ENCODE assay signal across 23 cellular contexts in genomic region chr22:24007253-24008021, GRCh38. TPM values are rescaled to one million over a fixed set of nuclear protein-coding genes. Genes with fewer than 3 reads are reported as not detected.
DNase-seq lines count a peak whose midpoint lies in the region; FAIRE-seq and TF ChIP-seq lines count a peak whose summit lies in the region.
"Had no signal": no experiment of that assay in that cellular context is flagged by ENCODE, and none has a peak within 500 bp of the region (broad histone marks: within the 10 kb centered on the region; RNA-seq: fewer than 3 reads in every experiment).

No MANE protein-coding gene starts in this region.

- H3K4me3 Mint-ChIP-seq in neural progenitor cell, result no peak overlapping the region

- H3K4me1 ChIP-seq in mammary epithelial cell (ENCODE audit: insufficient read depth, low read length) (peaks cover 3% of the 10 kb centered on the region), neural progenitor cell (peaks cover 11% of the 10 kb centered on the region)
- H3K4me1 ChIP-seq: BE2C had no signal

- no peak for TF ChIP-seq CTCF in C4-2B (conservative IDR thresholded peaks at IDR 0.05)
- TF ChIP-seq CTCF in mammary epithelial cell (conservative IDR thresholded peaks at IDR 0.05 in 1 of 2, IDR thresholded peaks at IDR 0.05 in 1 of 2; ENCODE audit: extremely low read depth in 1 of 2, insufficient read depth in 1 of 2, low read depth in 1 of 2, low read length in 2 of 2), result no peak
- TF ChIP-seq CTCF in neural progenitor cell (IDR thresholded peaks at IDR 0.05), result no peak

- H3K9me3 ChIP-seq in mammary epithelial cell (replicated peaks; ENCODE audit: insufficient read depth, low read length) (no peaks in the 10 kb centered on the region), neural progenitor cell (ENCODE audit: low read depth) (no peaks in the 10 kb centered on the region)
- H3K9me3 ChIP-seq: BE2C had no signal

- H3K9ac ChIP-seq in mammary epithelial cell (ENCODE audit: insufficient read depth, low read length), result no peak overlapping the region
- H3K9ac ChIP-seq in neural progenitor cell, result no peak overlapping the region
- H3K9ac ChIP-seq: KMS-11 had no signal

- TF ChIP-seq POLR2A in GM12891 (IDR thresholded peaks at IDR 0.05; ENCODE audit: low read depth, low read length), result no peak

- WGBS in mammary epithelial cell (ENCODE audit: low coverage, missing lambda C conversion rate), result 60% methylated on average over 8 of the region's 8 CpGs

- H3K27me3 Mint-ChIP-seq in neural progenitor cell (ENCODE audit: insufficient read depth, low read depth), result no peaks in the 10 kb centered on the region
- H3K27me3 Mint-ChIP-seq: CD4-positive, CD25-positive, alpha-beta regulatory T cell had no signal

- CTCF ChIA-PET in mammary epithelial cell (lab: Charles Lee; ENCODE audit: low non-redundant PET), result no interaction called here

- H3K79me2 ChIP-seq in mammary epithelial cell (ENCODE audit: insufficient read depth, low read length) (peaks cover 12% of the 10 kb centered on the region), neural progenitor cell (ENCODE audit: low read depth) (peaks cover 10% of the 10 kb centered on the region)

- no peaks in the 10 kb centered on the region for H3K27me3 ChIP-seq in mammary epithelial cell (ENCODE audit: insufficient read depth, low read length)
- no peaks in the 10 kb centered on the region for H3K27me3 ChIP-seq in neural progenitor cell
- H3K27me3 ChIP-seq: BE2C had no signal

- H3K27ac ChIP-seq in C4-2B, result peak overlapping the region; percentile 49
- no peak overlapping the region for H3K27ac ChIP-seq in mammary epithelial cell (ENCODE audit: insufficient read depth, low read depth, low read length)
- H3K27ac ChIP-seq in neural progenitor cell, result no peak overlapping the region
- H3K27ac ChIP-seq: HL-60, KMS-11 had no signal

- dilution Hi-C loops in mammary epithelial cell (cut with HindIII; ENCODE audit: low sequenced_read_pairs), result loop anchor here (10.0 kb wide), 3 partner anchors 63 to 237 kb away; partner anchors contain the start of gene GGT5

- H4K20me1 ChIP-seq in mammary epithelial cell (ENCODE audit: insufficient read depth, low read length) (no peaks in the 10 kb centered on the region), neural progenitor cell (ENCODE audit: low read depth) (peaks cover 2% of the 10 kb centered on the region)

- in situ Hi-C loops in mammary epithelial cell (cut with MboI; ENCODE audit: low sequenced_read_pairs in 2 of 2), result loop anchor here (10.0 to 25.0 kb wide), 2 partner anchors 73 to 530 kb away; no protein-coding TSS in a partner anchor

- H3K9me3 Mint-ChIP-seq in neural progenitor cell, result no peaks in the 10 kb centered on the region

- no peaks in the 10 kb centered on the region for H3K36me3 Mint-ChIP-seq in neural progenitor cell
- H3K36me3 Mint-ChIP-seq: CD4-positive, CD25-positive, alpha-beta regulatory T cell had no signal

- H3K36me3 ChIP-seq in mammary epithelial cell (ENCODE audit: insufficient read depth, low read length), result no peaks in the 10 kb centered on the region
- no peaks in the 10 kb centered on the region for H3K36me3 ChIP-seq in neural progenitor cell
- H3K36me3 ChIP-seq: BE2C had no signal

- intact Hi-C loops in mammary epithelial cell (cut with micrococcal nuclease), result no loop called here

- BruUV-seq in mammary epithelial cell (replicated peaks; lab: Mats Ljungman, UMichigan), result no TSS peak

- no peak for FAIRE-seq in GM12891 (lab: Jason Lieb, UNC)
- FAIRE-seq: GM12878, GM18507 had no signal

- H3K4me1 Mint-ChIP-seq in neural progenitor cell, result peaks cover 11% of the 10 kb centered on the region

- no peak overlapping the region for H3K4me2 ChIP-seq in mammary epithelial cell (ENCODE audit: insufficient read depth, low read depth, low read length)
- H3K4me2 ChIP-seq in neural progenitor cell, result no peak overlapping the region
- H3K4me2 ChIP-seq: KMS-11 had no signal

- H3F3A ChIP-seq in neural progenitor cell (ENCODE audit: low read depth), result peaks cover 22% of the 10 kb centered on the region

- H2AFZ ChIP-seq in mammary epithelial cell (ENCODE audit: low read depth, low read length) (peak overlapping the region; percentile 8), neural progenitor cell (replicated peaks) (no peak overlapping the region)

- DNase-seq in GM12891 (ENCODE audit: insufficient read length, low spot score) (no peak), mammary epithelial cell (no peak), neural progenitor cell (ENCODE audit: low spot score) (no peak), cerebellar nuclear complex (lab: John Stamatoyannopoulos, UW) (no peak), putamen (ENCODE audit: low spot score) (no peak), HCEC 1CT (no peak)
- DNase-seq: BE2C; CD4-positive, CD25-positive, alpha-beta regulatory T cell; DMS79 treated with DMSO at 0.1 percent for 48 hours; MV-4-11; NCI-H1105 treated with DMSO at 0.1 percent for 48 hours; NCI-H2029 treated with DMSO at 0.1 percent for 48 hours; NCI-H345; NCI-H524; NCI-H82 had no signal

- no peak overlapping the region for H3K4me3 ChIP-seq in mammary epithelial cell (replicated peaks in 1 of 3; ENCODE audit: insufficient read depth in 1 of 3, low read depth in 2 of 3, low read length in 3 of 3)
- no peak overlapping the region for H3K4me3 ChIP-seq in neural progenitor cell
- H3K4me3 ChIP-seq: GM12878 had no signal

- peak overlapping the region; percentile 7 for H3K27ac Mint-ChIP-seq in neural progenitor cell

TF ChIP-seq in GM12891, 5 proteins besides CTCF, POLR2A, EP300 and RAD21:
- TF ChIP-seq SPI1 (IDR thresholded peaks at IDR 0.05; ENCODE audit: low read depth, low read length) (0 out of 2 replicates have a peak, but pooled peaks have one; percentile 8), POU2F2 (IDR thresholded peaks at IDR 0.05; ENCODE audit: low read depth, low read length) (no peak), PAX5 (IDR thresholded peaks at IDR 0.05; ENCODE audit: insufficient read depth, low read length, severe bottlenecking) (no peak), TAF1 (IDR thresholded peaks at IDR 0.05; ENCODE audit: low read depth, low read length) (no peak), POLR2AphosphoS5 (IDR thresholded peaks at IDR 0.05; ENCODE audit: low read depth, low read length) (no peak)

RNA-seq across cellular contexts. Expression of gene GSTT4, which starts 2.2 kb away (rescaled TPM):
- not detected for polyA plus RNA-seq in GM12891 (2012; ENCODE audit: low read depth, missing spikeins)
- total RNA-seq in mammary epithelial cell (not detected), neural progenitor cell (ENCODE audit: low replicate concordance) (not detected in 2 replicates)
- polyA plus RNA-seq in mammary epithelial cell, result not detected
- polyA minus RNA-seq in mammary epithelial cell, result not detected
- total RNA-seq: A673; CD4-positive, CD25-positive, alpha-beta regulatory T cell; GM12878; H7; HT-29 had no signal
- polyA plus RNA-seq: CD4-positive, CD25-positive, alpha-beta regulatory T cell; GM12878 had no signal

RNA-seq across cellular contexts. Expression of gene CABIN1, which starts 3.7 kb away (rescaled TPM):
- polyA plus RNA-seq in GM12891 (2012; ENCODE audit: low read depth, missing spikeins), result 22.3 TPM
- total RNA-seq in mammary epithelial cell, result 10 to 100 TPM; 43.2 to 46.9 TPM
- 3.6 TPM for polyA plus RNA-seq in mammary epithelial cell
- polyA minus RNA-seq in mammary epithelial cell, result 50.0 TPM
- 35.6 and 52.7 TPM in 2 replicates for total RNA-seq in neural progenitor cell (ENCODE audit: low replicate concordance)

RNA-seq across cellular contexts. Expression of gene GSTT2, which starts 27.5 kb away (rescaled TPM):
- not detected for polyA plus RNA-seq in GM12891 (2012; ENCODE audit: low read depth, missing spikeins)
- 1 to 10 TPM; 1.8 to 4.6 TPM for total RNA-seq in mammary epithelial cell
- polyA plus RNA-seq in mammary epithelial cell, result 0.31 TPM
- not detected for polyA minus RNA-seq in mammary epithelial cell
- total RNA-seq in neural progenitor cell (ENCODE audit: low replicate concordance), result not detected in 2 replicates
- total RNA-seq: A673; CD4-positive, CD25-positive, alpha-beta regulatory T cell; GM12878; H7 had no signal
- polyA plus RNA-seq: CD4-positive, CD25-positive, alpha-beta regulatory T cell; GM12878 had no signal

RNA-seq across cellular contexts. Expression of gene DDT, which starts 33.2 kb away (rescaled TPM):
- 301 TPM for polyA plus RNA-seq in GM12891 (2012; ENCODE audit: low read depth, missing spikeins)
- total RNA-seq in mammary epithelial cell (100 to 1,000 TPM in 1 of 2 donors, 10 to 100 TPM in 1; 70.3 to 131 TPM), neural progenitor cell (ENCODE audit: low replicate concordance) (34.5 and 85.3 TPM in 2 replicates)
- polyA plus RNA-seq in mammary epithelial cell, result 137 TPM
- 38.7 TPM for polyA minus RNA-seq in mammary epithelial cell

RNA-seq across cellular contexts. Expression of gene DDTL, which starts 40.7 kb away (rescaled TPM):
- 2.6 TPM for polyA plus RNA-seq in GM12891 (2012; ENCODE audit: low read depth, missing spikeins)
- total RNA-seq in mammary epithelial cell (under 1 TPM; 0.17 to 0.96 TPM), neural progenitor cell (ENCODE audit: low replicate concordance) (not detected in 2 replicates)
- not detected for polyA plus RNA-seq in mammary epithelial cell
- polyA minus RNA-seq in mammary epithelial cell, result not detected
- total RNA-seq: A673 had no signal
